In the genomic region with DNA sequence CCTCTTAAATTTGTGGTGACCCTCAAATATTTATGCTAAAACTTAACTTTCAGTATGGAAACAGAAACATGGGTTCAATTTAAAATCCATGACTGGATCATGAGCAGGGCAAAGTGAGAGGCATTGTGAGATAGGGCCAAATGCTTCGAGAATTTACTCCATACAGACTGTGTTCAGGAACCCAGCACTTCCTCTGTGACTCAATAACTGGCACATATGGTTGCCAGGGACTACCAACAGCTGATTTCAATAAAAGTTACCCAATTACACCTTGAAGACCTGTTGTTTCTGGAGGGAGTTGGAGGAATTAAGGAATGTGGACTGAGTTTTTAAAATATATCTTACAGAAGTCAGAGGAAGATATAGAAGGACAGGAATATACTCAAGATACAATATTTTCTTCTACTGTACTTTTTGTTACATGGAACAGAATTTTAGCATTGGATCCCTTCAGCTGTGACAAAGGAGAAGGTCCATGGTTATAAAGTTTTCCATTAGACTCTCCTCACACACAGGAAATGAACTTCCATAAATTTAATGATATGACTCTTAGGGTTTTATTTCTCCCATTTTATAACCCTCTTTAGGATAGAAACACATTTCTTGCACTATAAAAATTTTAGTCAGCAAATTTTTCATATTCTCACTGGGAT, we compare ENCODE assay signal across 1 cellular context.
TF ChIP-seq lines count a peak whose summit lies in the region.

No MANE protein-coding gene starts in this region.

TF ChIP-seq in WTC11, 78 proteins besides CTCF, POLR2A, EP300 and RAD21 (continued from another document):
- TF ChIP-seq, protein P1, sequence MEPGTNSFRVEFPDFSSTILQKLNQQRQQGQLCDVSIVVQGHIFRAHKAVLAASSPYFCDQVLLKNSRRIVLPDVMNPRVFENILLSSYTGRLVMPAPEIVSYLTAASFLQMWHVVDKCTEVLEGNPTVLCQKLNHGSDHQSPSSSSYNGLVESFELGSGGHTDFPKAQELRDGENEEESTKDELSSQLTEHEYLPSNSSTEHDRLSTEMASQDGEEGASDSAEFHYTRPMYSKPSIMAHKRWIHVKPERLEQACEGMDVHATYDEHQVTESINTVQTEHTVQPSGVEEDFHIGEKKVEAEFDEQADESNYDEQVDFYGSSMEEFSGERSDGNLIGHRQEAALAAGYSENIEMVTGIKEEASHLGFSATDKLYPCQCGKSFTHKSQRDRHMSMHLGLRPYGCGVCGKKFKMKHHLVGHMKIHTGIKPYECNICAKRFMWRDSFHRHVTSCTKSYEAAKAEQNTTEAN (CRISPR knock-in tag; IDR thresholded peaks at IDR 0.05) = no peak
- TF ChIP-seq SMAD3 (CRISPR knock-in tag; IDR thresholded peaks at IDR 0.05; ENCODE audit: borderline replicate concordance) (no peak), FOXP4 (CRISPR knock-in tag; IDR thresholded peaks at IDR 0.05) (no peak), GABPB1 (CRISPR knock-in tag; IDR thresholded peaks at IDR 0.05) (no peak), IRF1 (CRISPR knock-in tag; IDR thresholded peaks at IDR 0.05) (no peak)
- TF ChIP-seq, protein P2, sequence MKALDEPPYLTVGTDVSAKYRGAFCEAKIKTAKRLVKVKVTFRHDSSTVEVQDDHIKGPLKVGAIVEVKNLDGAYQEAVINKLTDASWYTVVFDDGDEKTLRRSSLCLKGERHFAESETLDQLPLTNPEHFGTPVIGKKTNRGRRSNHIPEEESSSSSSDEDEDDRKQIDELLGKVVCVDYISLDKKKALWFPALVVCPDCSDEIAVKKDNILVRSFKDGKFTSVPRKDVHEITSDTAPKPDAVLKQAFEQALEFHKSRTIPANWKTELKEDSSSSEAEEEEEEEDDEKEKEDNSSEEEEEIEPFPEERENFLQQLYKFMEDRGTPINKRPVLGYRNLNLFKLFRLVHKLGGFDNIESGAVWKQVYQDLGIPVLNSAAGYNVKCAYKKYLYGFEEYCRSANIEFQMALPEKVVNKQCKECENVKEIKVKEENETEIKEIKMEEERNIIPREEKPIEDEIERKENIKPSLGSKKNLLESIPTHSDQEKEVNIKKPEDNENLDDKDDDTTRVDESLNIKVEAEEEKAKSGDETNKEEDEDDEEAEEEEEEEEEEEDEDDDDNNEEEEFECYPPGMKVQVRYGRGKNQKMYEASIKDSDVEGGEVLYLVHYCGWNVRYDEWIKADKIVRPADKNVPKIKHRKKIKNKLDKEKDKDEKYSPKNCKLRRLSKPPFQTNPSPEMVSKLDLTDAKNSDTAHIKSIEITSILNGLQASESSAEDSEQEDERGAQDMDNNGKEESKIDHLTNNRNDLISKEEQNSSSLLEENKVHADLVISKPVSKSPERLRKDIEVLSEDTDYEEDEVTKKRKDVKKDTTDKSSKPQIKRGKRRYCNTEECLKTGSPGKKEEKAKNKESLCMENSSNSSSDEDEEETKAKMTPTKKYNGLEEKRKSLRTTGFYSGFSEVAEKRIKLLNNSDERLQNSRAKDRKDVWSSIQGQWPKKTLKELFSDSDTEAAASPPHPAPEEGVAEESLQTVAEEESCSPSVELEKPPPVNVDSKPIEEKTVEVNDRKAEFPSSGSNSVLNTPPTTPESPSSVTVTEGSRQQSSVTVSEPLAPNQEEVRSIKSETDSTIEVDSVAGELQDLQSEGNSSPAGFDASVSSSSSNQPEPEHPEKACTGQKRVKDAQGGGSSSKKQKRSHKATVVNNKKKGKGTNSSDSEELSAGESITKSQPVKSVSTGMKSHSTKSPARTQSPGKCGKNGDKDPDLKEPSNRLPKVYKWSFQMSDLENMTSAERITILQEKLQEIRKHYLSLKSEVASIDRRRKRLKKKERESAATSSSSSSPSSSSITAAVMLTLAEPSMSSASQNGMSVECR (CRISPR knock-in tag; IDR thresholded peaks at IDR 0.05; ENCODE audit: borderline replicate concordance) = no peak
- TF ChIP-seq, protein P3, sequence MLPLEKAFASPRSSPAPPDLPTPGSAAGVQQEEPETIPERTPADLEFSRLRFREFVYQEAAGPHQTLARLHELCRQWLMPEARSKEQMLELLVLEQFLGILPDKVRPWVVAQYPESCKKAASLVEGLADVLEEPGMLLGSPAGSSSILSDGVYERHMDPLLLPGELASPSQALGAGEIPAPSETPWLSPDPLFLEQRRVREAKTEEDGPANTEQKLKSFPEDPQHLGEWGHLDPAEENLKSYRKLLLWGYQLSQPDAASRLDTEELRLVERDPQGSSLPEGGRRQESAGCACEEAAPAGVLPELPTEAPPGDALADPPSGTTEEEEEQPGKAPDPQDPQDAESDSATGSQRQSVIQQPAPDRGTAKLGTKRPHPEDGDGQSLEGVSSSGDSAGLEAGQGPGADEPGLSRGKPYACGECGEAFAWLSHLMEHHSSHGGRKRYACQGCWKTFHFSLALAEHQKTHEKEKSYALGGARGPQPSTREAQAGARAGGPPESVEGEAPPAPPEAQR (CRISPR knock-in tag; IDR thresholded peaks at IDR 0.05) = no peak
